12 cellular contexts compared by ENCODE assay signal in genomic region chr15:63530235-63530634, GRCh38. TPM values are rescaled to one million over a fixed set of nuclear protein-coding genes. Genes with fewer than 3 reads are reported as not detected.
A peak's percentile ranks its signal among the peaks of the same experiment; 100 is the strongest.
DNase-seq lines count a peak whose midpoint lies in the region; ATAC-seq lines count a peak whose summit lies in the region.
"Had no signal": no experiment of that assay in that cellular context is flagged by ENCODE, and none has a peak within 500 bp of the region (broad histone marks: within the 10 kb centered on the region; RNA-seq: fewer than 3 reads in every experiment).

No MANE protein-coding gene starts in this region.

- peak overlapping the region; percentile 84 for H3K27ac Mint-ChIP-seq in stimulated activated naive CD8-positive, alpha-beta T cell treated with anti-CD3 and anti-CD28 coated beads, Interleukin-15, Interleukin-2, amounts not matched to agents 100 ng/mL and 50 ng/mL, for 24 hours
- peak overlapping the region; percentile 53 for H3K27ac Mint-ChIP-seq in activated CD4-positive, alpha-beta memory T cell treated with anti-CD3 and anti-CD28 coated beads for 36 hours
- H3K27ac Mint-ChIP-seq in memory B cell = peak overlapping the region; percentile 39

- DNase-seq in stimulated activated naive CD8-positive, alpha-beta T cell treated with anti-CD3 and anti-CD28 coated beads, Interleukin-15, Interleukin-2, amounts not matched to agents 100 U/mL and 50 U/mL, for 24 hours = no peak
- peak; percentile 54 for DNase-seq in activated CD4-positive, alpha-beta memory T cell treated with anti-CD3 and anti-CD28 coated beads for 36 hours
- DNase-seq in memory B cell (ENCODE audit: low spot score in 2 of 2) = no peak
- DNase-seq: erythroblast, mesendoderm, Right ventricle myocardium superior, T-helper 1 cell had no signal

- POLR2A ChIA-PET in activated CD4-positive, alpha-beta memory T cell treated with anti-CD3 and anti-CD28 coated beads for 36 hours (lab: Charles Lee) = interaction anchor here (1.0 kb wide), 1 partner anchor 25 kb away, joined by 3 read pairs; no protein-coding TSS in a partner anchor

- peaks cover 16% of the 10 kb centered on the region for H3K36me3 Mint-ChIP-seq in stimulated activated naive CD8-positive, alpha-beta T cell treated with anti-CD3 and anti-CD28 coated beads, Interleukin-15, Interleukin-2, amounts not matched to agents 100 ng/mL and 50 ng/mL, for 24 hours (ENCODE audit: low read depth)
- peaks cover 2% of the 10 kb centered on the region for H3K36me3 Mint-ChIP-seq in activated CD4-positive, alpha-beta memory T cell treated with anti-CD3 and anti-CD28 coated beads for 36 hours
- peaks cover 10% of the 10 kb centered on the region for H3K36me3 Mint-ChIP-seq in memory B cell

- peaks cover 96% of the 10 kb centered on the region for H3K4me1 Mint-ChIP-seq in stimulated activated naive CD8-positive, alpha-beta T cell treated with anti-CD3 and anti-CD28 coated beads, Interleukin-15, Interleukin-2, amounts not matched to agents 100 ng/mL and 50 ng/mL, for 24 hours (ENCODE audit: low read depth)
- H3K4me1 Mint-ChIP-seq in activated CD4-positive, alpha-beta memory T cell treated with anti-CD3 and anti-CD28 coated beads for 36 hours (ENCODE audit: low read depth) = peaks cover 89% of the 10 kb centered on the region
- H3K4me1 Mint-ChIP-seq in memory B cell = peaks cover 53% of the 10 kb centered on the region

- H3K9me3 Mint-ChIP-seq in stimulated activated naive CD8-positive, alpha-beta T cell treated with anti-CD3 and anti-CD28 coated beads, Interleukin-15, Interleukin-2, amounts not matched to agents 100 ng/mL and 50 ng/mL, for 24 hours = no peaks in the 10 kb centered on the region
- H3K9me3 Mint-ChIP-seq in activated CD4-positive, alpha-beta memory T cell treated with anti-CD3 and anti-CD28 coated beads for 36 hours = no peaks in the 10 kb centered on the region
- no peaks in the 10 kb centered on the region for H3K9me3 Mint-ChIP-seq in memory B cell

- no peak for ATAC-seq in stimulated activated naive CD8-positive, alpha-beta T cell treated with anti-CD3 and anti-CD28 coated beads, Interleukin-15, Interleukin-2, amounts not matched to agents 100 U/mL and 50 U/mL, for 24 hours
- no peak for ATAC-seq in memory B cell (ENCODE audit: low read depth)
- ATAC-seq in HG03097 (IDR thresholded peaks at IDR 0.05; ENCODE audit: low FRiP score, unreplicated experiment) = no peak
- no peak for ATAC-seq in HG02763 (IDR thresholded peaks at IDR 0.05; ENCODE audit: unreplicated experiment)
- no peak for ATAC-seq in HG03025 (IDR thresholded peaks at IDR 0.05; ENCODE audit: low FRiP score, unreplicated experiment)
- ATAC-seq: HepG2 had no signal

- intact Hi-C loops in activated CD4-positive, alpha-beta memory T cell treated with anti-CD3 and anti-CD28 coated beads for 36 hours (cut with micrococcal nuclease) = no loop called here

- CTCF ChIA-PET in activated CD4-positive, alpha-beta memory T cell treated with anti-CD3 and anti-CD28 coated beads for 36 hours (lab: Charles Lee) = interaction anchor here (0.6 to 2.9 kb wide), 7 partner anchors 9 to 63 kb away, joined by 3 to 14 read pairs (median 3); no protein-coding TSS in a partner anchor

- no peaks in the 10 kb centered on the region for H3K27me3 Mint-ChIP-seq in stimulated activated naive CD8-positive, alpha-beta T cell treated with anti-CD3 and anti-CD28 coated beads, Interleukin-15, Interleukin-2, amounts not matched to agents 100 ng/mL and 50 ng/mL, for 24 hours
- no peaks in the 10 kb centered on the region for H3K27me3 Mint-ChIP-seq in activated CD4-positive, alpha-beta memory T cell treated with anti-CD3 and anti-CD28 coated beads for 36 hours
- H3K27me3 Mint-ChIP-seq in memory B cell = no peaks in the 10 kb centered on the region

- H3K4me3 Mint-ChIP-seq in stimulated activated naive CD8-positive, alpha-beta T cell treated with anti-CD3 and anti-CD28 coated beads, Interleukin-15, Interleukin-2, amounts not matched to agents 100 ng/mL and 50 ng/mL, for 24 hours = peak overlapping the region; percentile 36
- no peak overlapping the region for H3K4me3 Mint-ChIP-seq in activated CD4-positive, alpha-beta memory T cell treated with anti-CD3 and anti-CD28 coated beads for 36 hours
- no peak overlapping the region for H3K4me3 Mint-ChIP-seq in memory B cell

RNA-seq across cellular contexts. Expression of gene USP3, which starts 25.8 kb away (rescaled TPM):
- 10 to 100 TPM; 46.1 to 48.9 TPM for total RNA-seq in activated CD4-positive, alpha-beta memory T cell treated with anti-CD3 and anti-CD28 coated beads for 36 hours
